Comparison of ENCODE assay signal across 8 cellular contexts in the genomic region with DNA sequence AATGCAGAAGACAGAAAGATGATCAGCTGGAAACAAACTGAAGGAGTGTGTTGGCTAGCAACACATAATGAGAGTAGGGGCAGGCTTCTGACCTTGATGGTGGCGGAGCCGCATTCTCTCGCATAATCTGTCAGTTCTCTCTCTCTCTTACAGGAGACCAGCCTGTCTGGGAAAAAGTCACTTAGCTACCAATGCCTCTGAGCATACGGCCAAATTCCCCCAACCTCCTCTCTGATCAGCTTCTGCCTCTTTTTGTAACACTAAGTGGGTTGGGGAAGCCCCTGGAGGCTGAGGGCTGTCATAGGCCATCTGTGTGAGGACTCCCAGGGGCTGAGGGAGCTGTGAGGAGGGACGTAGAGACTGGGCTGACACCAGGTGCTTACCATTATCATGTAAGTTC.
DNase-seq lines count a peak whose midpoint lies in the region; ATAC-seq and TF ChIP-seq lines count a peak whose summit lies in the region.

No MANE protein-coding gene starts in this region.

- H3K4me3 Mint-ChIP-seq in activated B cell treated with CpG ODN at 0.5 μM for 24 hours, result peak overlapping the region; percentile 64
- H3K4me3 Mint-ChIP-seq in naive B cell, result no peak overlapping the region

- peaks cover 37% of the 10 kb centered on the region for H3K4me1 Mint-ChIP-seq in activated B cell treated with CpG ODN at 0.5 μM for 24 hours
- H3K4me1 Mint-ChIP-seq in naive B cell, result peaks cover 5 to 20% (median 19%) of the 10 kb centered on the region in 3 donors

- DNase-seq in activated CD8-positive, alpha-beta memory T cell treated with anti-CD3 and anti-CD28 coated beads for 24 hours, result peak; percentile 66
- DNase-seq in activated CD8-positive, alpha-beta memory T cell treated with anti-CD3 and anti-CD28 coated beads, Interleukin-2, amount 50 U/mL, for 4 hours, result no peak
- DNase-seq in activated B cell treated with CpG ODN at 0.5 μM for 24 hours (no peak), naive B cell (no peak), OCI-M2 (lab: John Stamatoyannopoulos, UW; ENCODE audit: unreplicated experiment) (no peak), D341Med (ENCODE audit: low spot score) (no peak), NCI-H2029 treated with DMSO at 0.1 percent for 48 hours (lab: John Stamatoyannopoulos, UW) (no peak)

- H3K9me3 Mint-ChIP-seq in activated B cell treated with CpG ODN at 0.5 μM for 24 hours (no peaks in the 10 kb centered on the region), naive B cell (peaks cover 0 to 2% (median 0%) of the 10 kb centered on the region in 7 donors)

- H3K27ac Mint-ChIP-seq in activated B cell treated with CpG ODN at 0.5 μM for 24 hours (peak overlapping the region; percentile 77), naive B cell (peak overlapping the region in 4 of 6 donors; percentile 13 to 60 (median 29))

- CTCF ChIA-PET in activated B cell treated with CpG ODN at 0.5 μM for 24 hours (lab: Charles Lee), result interaction anchor here (0.6 to 2.4 kb wide), 2 partner anchors 26 to 81 kb away, joined by 5 to 14 read pairs; no protein-coding TSS in a partner anchor

- no peak for TF ChIP-seq CTCF in activated B cell treated with CpG ODN at 0.5 μM for 24 hours (IDR thresholded peaks at IDR 0.05)

- no peaks in the 10 kb centered on the region for H3K27me3 Mint-ChIP-seq in activated B cell treated with CpG ODN at 0.5 μM for 24 hours
- H3K27me3 Mint-ChIP-seq in naive B cell, result no peaks in the 10 kb centered on the region

- H3K36me3 Mint-ChIP-seq in activated B cell treated with CpG ODN at 0.5 μM for 24 hours (ENCODE audit: low read depth) (peaks cover 4% of the 10 kb centered on the region), naive B cell (peaks cover 0 to 4% of the 10 kb centered on the region in 2 donors)

- ATAC-seq in HG02870 (IDR thresholded peaks at IDR 0.05; ENCODE audit: unreplicated experiment) (peak; percentile 87), activated B cell treated with CpG ODN at 0.5 μM for 24 hours (ENCODE audit: low read depth) (peak; percentile 95), naive B cell (ENCODE audit: low read depth in 2 of 2) (peak; percentile 88 to 98)

- intact Hi-C loops in activated B cell treated with CpG ODN at 0.5 μM for 24 hours (cut with micrococcal nuclease), result loop anchor here (1.0 kb wide), 1 partner anchor 35 kb away; no protein-coding TSS in a partner anchor

- POLR2A ChIA-PET in activated B cell treated with CpG ODN at 0.5 μM for 24 hours (lab: Charles Lee), result interaction anchor here (0.8 to 1.4 kb wide), 5 partner anchors 10 to 104 kb away, joined by 3 to 6 read pairs (median 5); a partner anchor contains a TSS
